8 cellular contexts compared by ENCODE assay signal in the genomic region with DNA sequence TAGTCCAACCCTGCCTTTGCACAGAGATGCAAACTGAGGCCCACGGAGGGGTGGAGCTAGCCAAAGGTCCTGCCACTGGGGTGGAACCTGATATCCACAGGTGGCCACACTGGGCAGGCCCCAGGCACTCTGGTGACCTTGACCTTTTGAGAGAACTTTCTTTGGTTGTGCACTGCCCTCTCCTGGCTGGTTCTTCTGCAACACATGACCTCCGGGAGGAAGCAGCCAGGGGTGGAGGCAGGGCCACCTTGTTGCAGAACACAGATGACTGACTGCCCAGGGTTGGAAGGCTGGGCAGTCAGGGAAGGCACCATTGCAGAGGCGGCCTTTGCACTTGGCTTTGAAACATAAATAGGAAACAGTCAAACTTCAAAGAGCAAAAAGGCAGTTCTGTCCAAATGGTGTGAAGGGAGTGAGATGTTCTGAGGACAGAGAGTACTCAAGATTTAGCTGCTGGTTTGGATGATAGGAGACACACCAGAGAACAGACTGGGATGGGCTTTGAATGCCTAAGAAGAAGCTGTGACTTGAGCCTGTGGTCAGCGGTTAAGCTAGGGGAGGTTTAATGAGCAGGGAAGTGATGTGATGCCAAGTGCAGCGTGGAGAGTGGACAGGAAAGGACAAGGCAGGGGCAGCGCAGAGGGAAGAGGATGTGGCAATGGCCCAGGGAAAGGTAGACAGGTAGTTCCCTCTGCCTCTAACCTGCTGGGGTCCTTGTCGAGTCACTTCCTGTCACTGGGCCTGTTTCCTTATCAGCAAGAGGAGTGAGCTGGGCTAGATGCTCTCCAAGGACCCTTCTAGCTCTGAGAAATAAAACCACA. TPM values are rescaled to one million over a fixed set of nuclear protein-coding genes. Genes with fewer than 3 reads are reported as not detected.
DNase-seq lines count a peak whose midpoint lies in the region; ATAC-seq and TF ChIP-seq lines count a peak whose summit lies in the region.

No MANE protein-coding gene starts in this region.

- no peaks in the 10 kb centered on the region for H3K27me3 ChIP-seq in Peyer's patch
- no peaks in the 10 kb centered on the region for H3K27me3 ChIP-seq in aorta (ENCODE audit: control insufficient read depth in 1 of 2, insufficient read depth in 2 of 2, low read length in 1 of 2)

- TF ChIP-seq CTCF in Peyer's patch (IDR thresholded peaks at IDR 0.05) (peak; percentile 32 to 70 (median 58)), osteocyte (IDR thresholded peaks at IDR 0.05) (peak; percentile 73)

- no peaks in the 10 kb centered on the region for H3K9me3 Mint-ChIP-seq in activated naive CD4-positive, alpha-beta T cell treated with anti-CD3 and anti-CD28 coated beads, Interleukin-2, amount 10 ng/mL, durations not matched to agents 7 days and 5 days
- H3K9me3 Mint-ChIP-seq in osteocyte (ENCODE audit: unreplicated experiment): no peaks in the 10 kb centered on the region

- H3K4me1 Mint-ChIP-seq in activated naive CD4-positive, alpha-beta T cell treated with anti-CD3 and anti-CD28 coated beads, Interleukin-2, amount 10 ng/mL, durations not matched to agents 7 days and 5 days: peaks cover 13% of the 10 kb centered on the region
- H3K4me1 Mint-ChIP-seq in osteocyte (ENCODE audit: unreplicated experiment): peaks cover 7% of the 10 kb centered on the region

- peak overlapping the region; percentile 22 for H3K27ac Mint-ChIP-seq in activated naive CD4-positive, alpha-beta T cell treated with anti-CD3 and anti-CD28 coated beads, Interleukin-2, amount 10 ng/mL, durations not matched to agents 7 days and 5 days
- H3K27ac Mint-ChIP-seq in osteocyte (ENCODE audit: unreplicated experiment): no peak overlapping the region

- CTCF ChIA-PET in activated naive CD4-positive, alpha-beta T cell treated with anti-CD3 and anti-CD28 coated beads, Interleukin-2, amount 10 ng/mL, durations not matched to agents 7 days and 5 days (lab: Charles Lee): interaction anchor here (0.6 to 2.3 kb wide), 20 partner anchors 11 to 517 kb away, joined by 3 to 17 read pairs (median 4); a partner anchor contains a TSS

- 62 to 64% methylated on average over 7 of the region's 7 CpGs for WGBS in aorta, 2 donors

- no peak for TF ChIP-seq POLR2A in Peyer's patch (IDR thresholded peaks at IDR 0.05)

- H3K4me3 ChIP-seq in Peyer's patch (no peak overlapping the region), aorta (ENCODE audit: low read length in 2 of 2) (no peak overlapping the region)

- H3K4me1 ChIP-seq in Peyer's patch: peaks cover 0 to 9% (median 4%) of the 10 kb centered on the region in 4 donors
- H3K4me1 ChIP-seq in aorta (ENCODE audit: control insufficient read depth in 1 of 2, insufficient read depth in 2 of 2, low read length in 2 of 2): no peaks in the 10 kb centered on the region

- DNase-seq in COR-L47 (lab: John Stamatoyannopoulos, UW) (peak; percentile 35), Peyer's patch (peak; percentile 69 to 87 (median 77)), glomerular endothelial cell (ENCODE audit: extremely low read depth, low read depth, low spot score) (peak; percentile 22), osteocyte (ENCODE audit: extremely low spot score, unreplicated experiment) (no peak), aorta (peak; percentile 68 to 76)
- peak; percentile 69 for DNase-seq in activated naive CD4-positive, alpha-beta T cell treated with anti-CD3 and anti-CD28 coated beads, Interleukin-2, amount 10 ng/mL, durations not matched to agents 7 days and 5 days

- H3K36me3 Mint-ChIP-seq in activated naive CD4-positive, alpha-beta T cell treated with anti-CD3 and anti-CD28 coated beads, Interleukin-2, amount 10 ng/mL, durations not matched to agents 7 days and 5 days: no peaks in the 10 kb centered on the region
- H3K36me3 Mint-ChIP-seq in osteocyte (ENCODE audit: unreplicated experiment): no peaks in the 10 kb centered on the region

- H3K36me3 ChIP-seq in Peyer's patch: no peaks in the 10 kb centered on the region
- H3K36me3 ChIP-seq in aorta (ENCODE audit: control insufficient read depth in 1 of 2, insufficient read depth in 2 of 2, low read length in 1 of 2): no peaks in the 10 kb centered on the region

- H3K27me3 Mint-ChIP-seq in activated naive CD4-positive, alpha-beta T cell treated with anti-CD3 and anti-CD28 coated beads, Interleukin-2, amount 10 ng/mL, durations not matched to agents 7 days and 5 days: peaks cover 26% of the 10 kb centered on the region
- no peaks in the 10 kb centered on the region for H3K27me3 Mint-ChIP-seq in osteocyte (ENCODE audit: unreplicated experiment)

- H3K9me3 ChIP-seq in Peyer's patch: no peaks in the 10 kb centered on the region
- no peaks in the 10 kb centered on the region for H3K9me3 ChIP-seq in aorta (ENCODE audit: control insufficient read depth, low read length)

- ATAC-seq in GM19328 (IDR thresholded peaks at IDR 0.05; ENCODE audit: unreplicated experiment): peak; percentile 83
- ATAC-seq in HG03354 (IDR thresholded peaks at IDR 0.05; ENCODE audit: poor library complexity, severe bottlenecking, unreplicated experiment): peak; percentile 87
- ATAC-seq in aorta (ENCODE audit: low FRiP score): peak; percentile 66

- H3K27ac ChIP-seq in Peyer's patch (peak overlapping the region in 1 of 4 donors; percentile 27), aorta (ENCODE audit: low read depth in 1 of 2, low read length in 2 of 2) (no peak overlapping the region)

- no peak overlapping the region for H3K4me3 Mint-ChIP-seq in activated naive CD4-positive, alpha-beta T cell treated with anti-CD3 and anti-CD28 coated beads, Interleukin-2, amount 10 ng/mL, durations not matched to agents 7 days and 5 days
- H3K4me3 Mint-ChIP-seq in osteocyte (ENCODE audit: unreplicated experiment): no peak overlapping the region

- intact Hi-C loops in aorta (cut with DNase I): no loop called here

RNA-seq across cellular contexts. Expression of a gene that starts 6.8 kb away (rescaled TPM):
- total RNA-seq in Peyer's patch (10 to 100 TPM; 19.4 to 85.0 (median 28.2) TPM), glomerular endothelial cell (29.1 and 38.2 TPM in 2 replicates), osteocyte (28.6 and 32.5 TPM in 2 replicates), aorta (10 to 100 TPM; 26.2 to 27.8 TPM)
- polyA plus RNA-seq in aorta: 10 to 100 TPM in 1 of 2 donors, 1 to 10 TPM in 1; 8.0 to 31.9 TPM

RNA-seq across cellular contexts. Expression of a gene that starts 48.0 kb away (rescaled TPM):
- not detected for total RNA-seq in Peyer's patch
- 1.8 and 5.3 TPM in 2 replicates for total RNA-seq in glomerular endothelial cell
- 0.51 and 0.81 TPM in 2 replicates for total RNA-seq in osteocyte
- total RNA-seq in aorta: 1 to 10 TPM in 1 of 2 donors, under 1 TPM in 1; 0.91 to 2.7 TPM
- polyA plus RNA-seq in aorta: not detected
